ENCODE assay signal across 10 cellular contexts in the genomic region with DNA sequence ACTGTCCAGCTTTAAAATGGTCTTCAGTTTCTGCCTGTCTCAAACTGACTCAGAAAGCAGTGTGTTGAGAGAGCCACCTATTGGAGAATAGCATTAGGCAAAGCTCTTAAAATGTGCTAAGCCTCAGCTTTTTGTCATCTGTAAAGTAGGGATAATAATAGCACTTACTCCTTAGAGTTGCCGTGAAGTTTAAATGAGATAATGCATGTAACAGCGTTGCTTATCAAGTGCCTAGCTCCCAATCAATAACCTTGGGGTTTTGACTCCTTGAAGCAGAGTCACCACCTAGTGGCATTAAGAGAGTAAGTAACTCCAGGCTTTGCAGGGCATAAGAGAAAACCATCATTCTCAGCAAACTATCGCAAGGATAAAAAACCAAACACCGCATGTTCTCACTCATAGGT.
DNase-seq lines count a peak whose midpoint lies in the region; ATAC-seq, FAIRE-seq and TF ChIP-seq lines count a peak whose summit lies in the region.
"Had no signal": no experiment of that assay in that cellular context is flagged by ENCODE, and none has a peak within 500 bp of the region (broad histone marks: within the 10 kb centered on the region; RNA-seq: fewer than 3 reads in every experiment).

No MANE protein-coding gene starts in this region.

- H2BK5ac ChIP-seq in H1 (ENCODE audit: low read depth, low read length) = no peak overlapping the region

- TF ChIP-seq EP300 in H1 (IDR thresholded peaks at IDR 0.05; ENCODE audit: borderline replicate concordance in 1 of 2, low read depth in 2 of 2, low read length in 2 of 2) = no peak

- no peaks in the 10 kb centered on the region; a peak in 1 of 7 replicates for H3K27me3 ChIP-seq in H1 (replicated peaks in 1 of 4; ENCODE audit: control insufficient read depth in 3 of 4, extremely low read depth in 1 of 4, insufficient read depth in 3 of 4, low read length in 3 of 4)
- H3K27me3 ChIP-seq in parathyroid adenoma (ENCODE audit: control insufficient read depth, insufficient read depth, low read length) = no peaks in the 10 kb centered on the region
- no peaks in the 10 kb centered on the region for H3K27me3 ChIP-seq in HAP-1 (ENCODE audit: low read depth)

- H3K79me2 ChIP-seq in H1 (ENCODE audit: control insufficient read depth in 1 of 2, insufficient read depth in 2 of 2, low read length in 2 of 2) (no peaks in the 10 kb centered on the region), parathyroid adenoma (no peaks in the 10 kb centered on the region)

- DNase-seq in DMS 273 (lab: John Stamatoyannopoulos, UW; ENCODE audit: unreplicated experiment) (peak; percentile 21), DMS 273 treated with DMSO at 0.1 percent for 48 hours (lab: John Stamatoyannopoulos, UW) (no peak), MV-4-11 (lab: John Stamatoyannopoulos, UW) (peak; percentile 45), H1 (ENCODE audit: low read depth in 1 of 2, low spot score in 2 of 2) (peak in 1 of 2 experiments; percentile 26), HAP-1 (ENCODE audit: low spot score in 2 of 2) (no peak)
- DNase-seq in activated T-cell treated with anti-CD3 and anti-CD28 coated beads, Interleukin-2, amount 50 U/mL, for 1 hour = no peak

- peak; percentile 63 to 69 for TF ChIP-seq RAD21 in H1 (IDR thresholded peaks at IDR 0.05 in 1 of 2, conservative IDR thresholded peaks at IDR 0.05 in 1 of 2; ENCODE audit: low read depth in 2 of 2, low read length in 2 of 2)

- no peak overlapping the region for H3K4me2 ChIP-seq in H1 (ENCODE audit: insufficient read depth in 1 of 2, low read depth in 2 of 2, low read length in 2 of 2)
- H3K4me2 ChIP-seq in parathyroid adenoma (ENCODE audit: low read length) = no peak overlapping the region

- no peaks in the 10 kb centered on the region for H3K36me3 ChIP-seq in H1 (ENCODE audit: control insufficient read depth in 2 of 4, insufficient read depth in 4 of 4, low read length in 3 of 4)
- no peaks in the 10 kb centered on the region for H3K36me3 ChIP-seq in parathyroid adenoma (ENCODE audit: control insufficient read depth, insufficient read depth, low read length)
- H3K36me3 ChIP-seq in HAP-1 (replicated peaks) = no peaks in the 10 kb centered on the region

- CTCF ChIA-PET in H1 (lab: Charles Lee; ENCODE audit: partially characterized antibody) = interaction anchor here (0.6 to 6.2 kb wide), 41 partner anchors 10 to 1366 kb away, joined by 3 to 92 read pairs (median 4); no protein-coding TSS in a partner anchor

- H3K23me2 ChIP-seq in H1 (ENCODE audit: low read depth, low read length) = peaks cover 4% of the 10 kb centered on the region; the same call in 1 of the 2 replicates

- no peak for ATAC-seq in GM21515 (IDR thresholded peaks at IDR 0.05; ENCODE audit: unreplicated experiment)

- H3K23ac ChIP-seq in H1 (ENCODE audit: insufficient read length) = no peak overlapping the region

- H4K5ac ChIP-seq in H1 (ENCODE audit: insufficient read length, low read depth, low read length) = no peak overlapping the region

- H2AFZ ChIP-seq in H1 (ENCODE audit: low read length) (no peak overlapping the region), parathyroid adenoma (no peak overlapping the region)

- TF ChIP-seq POLR2A in H1 (IDR thresholded peaks at IDR 0.05; ENCODE audit: control extremely low read depth in 1 of 2, low read depth in 2 of 2, low read length in 2 of 2) = no peak

- in situ Hi-C loops in HAP-1 (cut with MboI; ENCODE audit: low sequenced_read_pairs) = no loop called here

- H4K8ac ChIP-seq in H1 (ENCODE audit: extremely low read depth, insufficient read depth, low read length) = no peak overlapping the region

- WGBS in H1 (ENCODE audit: extremely low coverage in 1 of 2, insufficient coverage in 1 of 2, insufficient read length in 1 of 2, insufficient replicate concordance in 2 of 2, low coverage in 1 of 2, low lambda C conversion rate in 2 of 2, missing lambda C conversion rate in 1 of 2), 2 experiments = 72% methylated on average over 4 of the region's 4 CpGs; no CpG with 5 or more reads in 1 of the 2 experiments

- H4K20me1 ChIP-seq in H1 (replicated peaks in 1 of 2; ENCODE audit: control insufficient read depth in 1 of 2, insufficient read depth in 2 of 2, low read length in 2 of 2) = no peaks in the 10 kb centered on the region

- H2AK5ac ChIP-seq in H1 (ENCODE audit: low read depth, low read length) = no peak overlapping the region

- H3K9ac ChIP-seq in H1 (replicated peaks in 1 of 4; ENCODE audit: extremely low read depth in 1 of 4, low read depth in 3 of 4, low read length in 3 of 4) = no peak overlapping the region
- H3K9ac ChIP-seq in parathyroid adenoma = no peak overlapping the region

- H3K56ac ChIP-seq in H1 (replicated peaks; ENCODE audit: insufficient read length, low read depth, low read length) = no peak overlapping the region

- FAIRE-seq in H1 (lab: Jason Lieb, UNC) = peak; percentile 73
- FAIRE-seq: A204.1 had no signal

- H3K4me1 ChIP-seq in H1 (replicated peaks in 1 of 4; ENCODE audit: control insufficient read depth in 3 of 4, insufficient read depth in 4 of 4, low read length in 3 of 4) (no peaks in the 10 kb centered on the region), parathyroid adenoma (no peaks in the 10 kb centered on the region), HAP-1 (no peaks in the 10 kb centered on the region)

- H2BK12ac ChIP-seq in H1 (ENCODE audit: low read depth, low read length) = no peak overlapping the region

- H2BK120ac ChIP-seq in H1 (replicated peaks; ENCODE audit: low read depth, low read length) = no peak overlapping the region

- no peak overlapping the region for H3K14ac ChIP-seq in H1 (ENCODE audit: insufficient read length)

- no peak overlapping the region for H3K4ac ChIP-seq in H1 (replicated peaks; ENCODE audit: insufficient read length, low read depth, low read length)

- H3K79me1 ChIP-seq in H1 (ENCODE audit: low read depth, low read length) = no peaks in the 10 kb centered on the region

- TF ChIP-seq CTCF in H1 (IDR thresholded peaks at IDR 0.05; ENCODE audit: control extremely low read depth in 1 of 3, insufficient read depth in 1 of 3, low read depth in 1 of 3, low read length in 3 of 3) (peak in 2 of 3 experiments; percentile 53 to 55; a peak in 3 of 4 replicates), parathyroid adenoma (IDR thresholded peaks at IDR 0.05) (peak; percentile 26)

- POLR2A ChIA-PET in H1 (lab: Charles Lee; ENCODE audit: partially characterized antibody) = interaction anchor here (0.7 to 1.4 kb wide), 2 partner anchors 11 to 117 kb away, joined by 3 to 4 read pairs; no protein-coding TSS in a partner anchor

- no peak overlapping the region for H4K91ac ChIP-seq in H1 (replicated peaks; ENCODE audit: insufficient read length, low read length)

- H3K9me3 ChIP-seq in H1 (ENCODE audit: insufficient read depth in 2 of 2, low read depth in 1 of 2, low read length in 1 of 2) (no peaks in the 10 kb centered on the region), parathyroid adenoma (ENCODE audit: control insufficient read depth, low read length) (no peaks in the 10 kb centered on the region), HAP-1 (no peaks in the 10 kb centered on the region)

- no peak overlapping the region for H3K27ac ChIP-seq in H1 (ENCODE audit: low read depth, low read length)
- H3K27ac ChIP-seq in parathyroid adenoma = no peak overlapping the region
- H3K27ac ChIP-seq: coronary artery had no signal

- no peak overlapping the region for H3K18ac ChIP-seq in H1 (ENCODE audit: extremely low read depth, low read length)

- no peak overlapping the region for H2BK15ac ChIP-seq in H1 (ENCODE audit: low read length)

- H3K4me3 ChIP-seq in H1 (ENCODE audit: extremely low read depth in 1 of 4, insufficient read depth in 2 of 4, low read depth in 3 of 4, low read length in 4 of 4) (no peak overlapping the region), parathyroid adenoma (ENCODE audit: low read depth, low read length) (no peak overlapping the region), HAP-1 (no peak overlapping the region)
- H3K4me3 ChIP-seq: coronary artery had no signal

- H2BK20ac ChIP-seq in H1 (ENCODE audit: low read length) = no peak overlapping the region

TF ChIP-seq in H1, 55 proteins besides CTCF, POLR2A, EP300 and RAD21:
- TF ChIP-seq TBP (IDR thresholded peaks at IDR 0.05; ENCODE audit: low read depth, low read length) (no peak), RBBP5 (IDR thresholded peaks at IDR 0.05; ENCODE audit: borderline replicate concordance, low read depth, low read length) (no peak), BACH1 (IDR thresholded peaks at IDR 0.05; ENCODE audit: low read length) (no peak), BRCA1 (IDR thresholded peaks at IDR 0.05; ENCODE audit: low read depth, low read length) (no peak), SIX5 (IDR thresholded peaks at IDR 0.05; ENCODE audit: low read depth, low read length) (no peak), EZH2 (IDR thresholded peaks at IDR 0.05; ENCODE audit: low read depth, low read length, severe bottlenecking) (no peak), ZNF274 (IDR thresholded peaks at IDR 0.05; ENCODE audit: borderline replicate concordance, extremely low read depth, low read length) (no peak)

Comparison
In these comparisons a context has a peak if more than half of its experiments do, and no peak if none do; other contexts are left out.
1. DNase-seq: peak in DMS 273 (single experiment) and MV-4-11 (single experiment); none in DMS 273 treated with DMSO at 0.1 percent for 48 hours (single experiment), HAP-1 (0 of 2) and activated T-cell treated with anti-CD3 and anti-CD28 coated beads, Interleukin-2, amount 50 U/mL, for 1 hour (single experiment).